ENCODE assay signal across 8 cellular contexts in the genomic region with DNA sequence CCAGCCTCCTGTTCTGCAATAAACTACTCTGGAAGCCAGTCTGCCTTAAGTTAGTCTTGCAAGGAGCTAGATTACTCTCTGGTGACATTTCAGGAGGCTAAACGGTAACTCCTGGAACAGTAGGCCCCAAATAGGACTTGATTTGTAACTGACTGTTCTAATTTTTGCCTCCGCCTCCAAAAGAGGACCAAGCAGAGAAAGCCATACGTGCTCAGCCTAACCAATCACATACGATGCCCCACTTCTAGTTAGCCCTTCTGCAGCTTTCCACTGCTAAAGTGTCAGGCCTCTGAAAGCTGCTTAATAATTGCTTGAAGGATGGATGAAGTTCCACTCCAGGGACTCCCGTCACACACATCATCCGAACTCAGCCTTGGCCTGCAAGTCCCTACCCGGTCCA. TPM values are rescaled to one million over a fixed set of nuclear protein-coding genes. Genes with fewer than 3 reads are reported as not detected.
DNase-seq lines count a peak whose midpoint lies in the region; ATAC-seq and TF ChIP-seq lines count a peak whose summit lies in the region.

No MANE protein-coding gene starts in this region.

- peaks cover 22% of the 10 kb centered on the region for H3K36me3 ChIP-seq in CD4-positive, CD25-positive, alpha-beta regulatory T cell (ENCODE audit: control insufficient read depth, insufficient read depth, low read length)
- peaks cover 37% of the 10 kb centered on the region for H3K36me3 ChIP-seq in MG63
- H3K36me3 ChIP-seq in mesenchymal stem cell (ENCODE audit: control insufficient read depth in 1 of 2, insufficient read depth in 2 of 2, low read depth in 1 of 2, low read length in 2 of 2): peaks cover 22 to 27% of the 10 kb centered on the region in 2 experiments
- H3K36me3 ChIP-seq in vagina: peaks cover 3 to 26% of the 10 kb centered on the region in 2 donors

- H4K91ac ChIP-seq in mesenchymal stem cell (ENCODE audit: low read length): no peak overlapping the region

- H3K9ac ChIP-seq in mesenchymal stem cell (ENCODE audit: low read length): peak overlapping the region; percentile 100

- H3K9me3 ChIP-seq in CD4-positive, CD25-positive, alpha-beta regulatory T cell (ENCODE audit: control insufficient read depth in 2 of 2, low read length in 2 of 2): no peaks in the 10 kb centered on the region
- H3K9me3 ChIP-seq in MG63 (no peaks in the 10 kb centered on the region), mesenchymal stem cell (ENCODE audit: control insufficient read depth, low read length) (no peaks in the 10 kb centered on the region), vagina (no peaks in the 10 kb centered on the region)

- no peak for DNase-seq in CD4-positive, CD25-positive, alpha-beta regulatory T cell
- DNase-seq in MG63 (no peak), mesenchymal stem cell (peak; percentile 46), vagina (ENCODE audit: extremely low spot score in 2 of 2) (peak in 1 of 2 donors; percentile 32), DMS114 treated with DMSO at 0.1 percent for 48 hours (lab: John Stamatoyannopoulos, UW; ENCODE audit: unreplicated experiment) (no peak), ureter (ENCODE audit: low spot score) (no peak), LoVo (ENCODE audit: low spot score) (no peak)
- no peak for DNase-seq in central memory CD8-positive, alpha-beta T cell (ENCODE audit: low spot score in 2 of 2)

- H3K18ac ChIP-seq in mesenchymal stem cell (ENCODE audit: low read depth in 1 of 2, low read length in 2 of 2): no peak overlapping the region

- H3K9me3 Mint-ChIP-seq in CD4-positive, CD25-positive, alpha-beta regulatory T cell: peaks cover 0 to 4% (median 1%) of the 10 kb centered on the region in 7 donors
- H3K9me3 Mint-ChIP-seq in central memory CD8-positive, alpha-beta T cell: no peaks in the 10 kb centered on the region

- peaks cover 26% of the 10 kb centered on the region for H3K79me1 ChIP-seq in mesenchymal stem cell (replicated peaks; ENCODE audit: low read length, poor library complexity, severe bottlenecking)

- H3K27ac Mint-ChIP-seq in CD4-positive, CD25-positive, alpha-beta regulatory T cell: peak overlapping the region; percentile 92 to 98 (median 96)
- H3K27ac Mint-ChIP-seq in central memory CD8-positive, alpha-beta T cell (ENCODE audit: low read depth): peak overlapping the region; percentile 99

- intact Hi-C loops in vagina (cut with DNase I): no loop called here

- peaks cover 11 to 50% (median 26%) of the 10 kb centered on the region in 4 donors for H3K4me1 Mint-ChIP-seq in CD4-positive, CD25-positive, alpha-beta regulatory T cell
- H3K4me1 Mint-ChIP-seq in central memory CD8-positive, alpha-beta T cell: peaks cover 44% of the 10 kb centered on the region

- H3K4me3 ChIP-seq in CD4-positive, CD25-positive, alpha-beta regulatory T cell (ENCODE audit: low read depth, low read length): peak overlapping the region; percentile 92
- H3K4me3 ChIP-seq in MG63 (peak overlapping the region; percentile 93), mesenchymal stem cell (ENCODE audit: insufficient read depth in 1 of 2, low read depth in 1 of 2, low read length in 2 of 2) (peak overlapping the region; percentile 89 to 100), vagina (peak overlapping the region; percentile 70 to 83)

- H3K27me3 Mint-ChIP-seq in CD4-positive, CD25-positive, alpha-beta regulatory T cell: peaks cover 5% of the 10 kb centered on the region
- H3K27me3 Mint-ChIP-seq in central memory CD8-positive, alpha-beta T cell: no peaks in the 10 kb centered on the region

- peak overlapping the region; percentile 49 to 62 for H3K4ac ChIP-seq in mesenchymal stem cell (ENCODE audit: low read depth in 1 of 2, low read length in 2 of 2)

- no peak overlapping the region for H2AFZ ChIP-seq in mesenchymal stem cell (ENCODE audit: low read depth, low read length)

- WGBS in mesenchymal stem cell: 44% methylated on average over 7 of the region's 7 CpGs

- no peak for TF ChIP-seq CTCF in vagina (IDR thresholded peaks at IDR 0.05)

- peak overlapping the region; percentile 64 for H3K4me2 ChIP-seq in mesenchymal stem cell (ENCODE audit: low read length, poor library complexity, severe bottlenecking)

- ATAC-seq in CD4-positive, CD25-positive, alpha-beta regulatory T cell (ENCODE audit: low read depth in 2 of 2): no peak
- no peak for ATAC-seq in central memory CD8-positive, alpha-beta T cell (replicated peaks; ENCODE audit: extremely low read depth, poor library complexity, severe bottlenecking)

- no peak overlapping the region for H3K14ac ChIP-seq in mesenchymal stem cell (ENCODE audit: low read length in 2 of 2)

- no peak overlapping the region for H2BK5ac ChIP-seq in mesenchymal stem cell (ENCODE audit: low read depth, low read length, poor library complexity, severe bottlenecking)

- H3K36me3 Mint-ChIP-seq in CD4-positive, CD25-positive, alpha-beta regulatory T cell: peaks cover 31% of the 10 kb centered on the region
- peaks cover 23% of the 10 kb centered on the region for H3K36me3 Mint-ChIP-seq in central memory CD8-positive, alpha-beta T cell (ENCODE audit: insufficient read depth)

- H3K23ac ChIP-seq in mesenchymal stem cell (ENCODE audit: low read length in 2 of 2): no peak overlapping the region

- no peak overlapping the region for H2BK12ac ChIP-seq in mesenchymal stem cell (ENCODE audit: low read length in 2 of 2)

- peak overlapping the region; percentile 94 for H3K27ac ChIP-seq in CD4-positive, CD25-positive, alpha-beta regulatory T cell (ENCODE audit: insufficient read depth, low read length, poor library complexity, severe bottlenecking)
- H3K27ac ChIP-seq in mesenchymal stem cell (ENCODE audit: low read length, poor library complexity, severe bottlenecking) (no peak overlapping the region), vagina (peak overlapping the region; percentile 62)

- no peaks in the 10 kb centered on the region for H3K27me3 ChIP-seq in CD4-positive, CD25-positive, alpha-beta regulatory T cell (ENCODE audit: control insufficient read depth, insufficient read depth, low read length)
- no peaks in the 10 kb centered on the region for H3K27me3 ChIP-seq in MG63
- no peaks in the 10 kb centered on the region for H3K27me3 ChIP-seq in mesenchymal stem cell (ENCODE audit: control insufficient read depth in 1 of 2, insufficient read depth in 1 of 2, low read length in 2 of 2)
- no peaks in the 10 kb centered on the region for H3K27me3 ChIP-seq in vagina

- H2BK15ac ChIP-seq in mesenchymal stem cell (ENCODE audit: low read depth, poor library complexity, severe bottlenecking): no peak overlapping the region

- no peak for TF ChIP-seq POLR2A in vagina (IDR thresholded peaks at IDR 0.05)

- H3K4me1 ChIP-seq in CD4-positive, CD25-positive, alpha-beta regulatory T cell (ENCODE audit: control insufficient read depth, insufficient read depth, low read length, poor library complexity, severe bottlenecking): peaks cover 21% of the 10 kb centered on the region
- H3K4me1 ChIP-seq in mesenchymal stem cell (ENCODE audit: control insufficient read depth, insufficient read depth, low read depth, low read length): peaks cover 9% of the 10 kb centered on the region
- H3K4me1 ChIP-seq in vagina: peaks cover 28% of the 10 kb centered on the region

- H3K4me3 Mint-ChIP-seq in CD4-positive, CD25-positive, alpha-beta regulatory T cell: peak overlapping the region; percentile 90 to 97 (median 94)
- H3K4me3 Mint-ChIP-seq in central memory CD8-positive, alpha-beta T cell: peak overlapping the region; percentile 87

- no peak overlapping the region for H4K8ac ChIP-seq in mesenchymal stem cell (ENCODE audit: low read length)

- H2BK120ac ChIP-seq in mesenchymal stem cell (ENCODE audit: low read depth, low read length): no peak overlapping the region

- H2AK5ac ChIP-seq in mesenchymal stem cell (ENCODE audit: low read length, severe bottlenecking): no peak overlapping the region

RNA-seq across cellular contexts. Expression of a gene that starts 0.7 kb away (rescaled TPM):
- total RNA-seq in CD4-positive, CD25-positive, alpha-beta regulatory T cell: 30.7 TPM
- polyA plus RNA-seq in CD4-positive, CD25-positive, alpha-beta regulatory T cell: 1 to 10 TPM; 1.9 to 6.6 (median 4.0) TPM
- total RNA-seq in MG63 (2014; rRNA removed; shearing (Covaris generic); ENCODE audit: low replicate concordance): 7.7 and 12.7 TPM in 2 replicates
- polyA plus RNA-seq in mesenchymal stem cell (2013, experiment 1 of 2): 3.2 TPM
- polyA plus RNA-seq in mesenchymal stem cell (2013, experiment 2 of 2): 3.0 TPM
- total RNA-seq in vagina (18.2 TPM), ureter (21.3 TPM)

RNA-seq across cellular contexts. Expression of a gene that starts 10.4 kb away (rescaled TPM):
- total RNA-seq in CD4-positive, CD25-positive, alpha-beta regulatory T cell: 0.69 TPM
- polyA plus RNA-seq in CD4-positive, CD25-positive, alpha-beta regulatory T cell: under 1 TPM in 1 of 4 donors, not detected in 3; 0.22 TPM
- total RNA-seq in MG63 (2014; rRNA removed; shearing (Covaris generic); ENCODE audit: low replicate concordance): 0.39 and 0.46 TPM in 2 replicates
- polyA plus RNA-seq in mesenchymal stem cell (2013, experiment 1 of 2): 0.32 TPM
- 0.42 TPM for polyA plus RNA-seq in mesenchymal stem cell (2013, experiment 2 of 2)
- total RNA-seq in vagina (0.74 TPM), ureter (3.1 TPM)

RNA-seq across cellular contexts. Expression of a gene that starts 39.1 kb away (rescaled TPM):
- total RNA-seq in CD4-positive, CD25-positive, alpha-beta regulatory T cell: 68.5 TPM
- 1 to 10 TPM; 3.0 to 9.5 (median 5.3) TPM for polyA plus RNA-seq in CD4-positive, CD25-positive, alpha-beta regulatory T cell
- 24.9 and 37.9 TPM in 2 replicates for total RNA-seq in MG63 (2014; rRNA removed; shearing (Covaris generic); ENCODE audit: low replicate concordance)
- polyA plus RNA-seq in mesenchymal stem cell (2013, experiment 1 of 2): 2.1 TPM
- 1.8 TPM for polyA plus RNA-seq in mesenchymal stem cell (2013, experiment 2 of 2)
- total RNA-seq in vagina (76.1 TPM), ureter (101 TPM)

RNA-seq across cellular contexts. Expression of a gene that starts 49.9 kb away (rescaled TPM):
- total RNA-seq in CD4-positive, CD25-positive, alpha-beta regulatory T cell: 35.9 TPM
- 10 to 100 TPM; 12.9 to 25.4 (median 18.1) TPM for polyA plus RNA-seq in CD4-positive, CD25-positive, alpha-beta regulatory T cell
- total RNA-seq in MG63 (2014; rRNA removed; shearing (Covaris generic); ENCODE audit: low replicate concordance): 11.2 and 24.6 TPM in 2 replicates
- 4.7 TPM for polyA plus RNA-seq in mesenchymal stem cell (2013, experiment 1 of 2)
- 5.2 TPM for polyA plus RNA-seq in mesenchymal stem cell (2013, experiment 2 of 2)
- 25.0 TPM for total RNA-seq in vagina
- 54.8 TPM for total RNA-seq in ureter
